Comparison of ENCODE assay signal across 9 cellular contexts in genomic region chr9:18396102-18396728, GRCh38.
DNase-seq lines count a peak whose midpoint lies in the region; ATAC-seq and TF ChIP-seq lines count a peak whose summit lies in the region.
"Had no signal": no experiment of that assay in that cellular context is flagged by ENCODE, and none has a peak within 500 bp of the region (broad histone marks: within the 10 kb centered on the region; RNA-seq: fewer than 3 reads in every experiment).

No MANE protein-coding gene starts in this region.

- ATAC-seq in GM23338, result no peak
- ATAC-seq in HG02571 (IDR thresholded peaks at IDR 0.05; ENCODE audit: unreplicated experiment), result no peak
- no peak for ATAC-seq in GM21381 (IDR thresholded peaks at IDR 0.05; ENCODE audit: unreplicated experiment)
- no peak for ATAC-seq in HG03280 (IDR thresholded peaks at IDR 0.05; ENCODE audit: unreplicated experiment)
- ATAC-seq: Panc1 had no signal

- no peaks in the 10 kb centered on the region for H3K9me3 Mint-ChIP-seq in GM23338

- no peak overlapping the region for H3K4me3 Mint-ChIP-seq in GM23338

- H3K79me2 ChIP-seq in GM23338 (replicated peaks; ENCODE audit: insufficient read depth) (no peaks in the 10 kb centered on the region), OCI-LY3 (ENCODE audit: low read length) (no peaks in the 10 kb centered on the region)

- H3K36me3 Mint-ChIP-seq in GM23338 (ENCODE audit: low read depth), result no peaks in the 10 kb centered on the region

- no peaks in the 10 kb centered on the region for H3F3A ChIP-seq in GM23338 (replicated peaks; ENCODE audit: low read depth)

- no peaks in the 10 kb centered on the region for H3K27me3 Mint-ChIP-seq in GM23338 (ENCODE audit: insufficient read depth, low read depth, poor library complexity)

- peaks cover 4% of the 10 kb centered on the region; the same call in 2 of the 3 replicates for H3K4me1 Mint-ChIP-seq in GM23338

- H3K4me1 ChIP-seq in GM23338 (ENCODE audit: insufficient read depth) (no peaks in the 10 kb centered on the region), OCI-LY3 (ENCODE audit: low read length) (no peaks in the 10 kb centered on the region)

- H3K9me2 ChIP-seq in GM23338 (ENCODE audit: insufficient read depth), result 0 out of 2 replicates have a peak, but pooled peaks cover 3% of the 10 kb centered on the region

- H3K27ac Mint-ChIP-seq in GM23338, result no peak overlapping the region

- H3K4me3 ChIP-seq in GM23338 (no peak overlapping the region), OCI-LY3 (ENCODE audit: low read length) (no peak overlapping the region), fibroblast of the aortic adventitia (ENCODE audit: low read depth, low read length) (no peak overlapping the region)

- no peak overlapping the region for H3K9ac ChIP-seq in OCI-LY3 (ENCODE audit: low read length)

- H4K20me1 ChIP-seq in GM23338 (replicated peaks; ENCODE audit: insufficient read depth) (no peaks in the 10 kb centered on the region), OCI-LY3 (ENCODE audit: insufficient read depth, low read length) (no peaks in the 10 kb centered on the region)

- H3K27me3 ChIP-seq in GM23338 (ENCODE audit: insufficient read depth) (no peaks in the 10 kb centered on the region), OCI-LY3 (ENCODE audit: low read depth, low read length) (peaks cover 18% of the 10 kb centered on the region)

- TF ChIP-seq CTCF in GM23338 (conservative IDR thresholded peaks at IDR 0.05; ENCODE audit: low read depth in 2 of 2) (peak; percentile 35 to 39; a peak in 3 of 4 replicates), OCI-LY3 (IDR thresholded peaks at IDR 0.05; ENCODE audit: low read depth, low read length) (peak; percentile 32), fibroblast of the aortic adventitia (IDR thresholded peaks at IDR 0.05; ENCODE audit: insufficient read depth, low read length) (peak; percentile 15)

- H3K27ac ChIP-seq in GM23338 (ENCODE audit: low read depth), result no peak overlapping the region
- H3K27ac ChIP-seq in OCI-LY3 (ENCODE audit: low read length), result no peak overlapping the region

- DNase-seq in ACHN, result peak; percentile 48
- peak; percentile 32 for DNase-seq in GM23338 (ENCODE audit: low spot score)
- peak; percentile 41 for DNase-seq in fibroblast of the aortic adventitia (ENCODE audit: low read depth)
- DNase-seq in NCI-H2029 treated with DMSO at 0.1 percent for 48 hours (lab: John Stamatoyannopoulos, UW), result no peak

- no peaks in the 10 kb centered on the region for H3K9me3 ChIP-seq in OCI-LY3 (ENCODE audit: insufficient read depth, low read length)

- H3K4me2 ChIP-seq in GM23338 (no peak overlapping the region), OCI-LY3 (ENCODE audit: low read length) (no peak overlapping the region)

- H3K36me3 ChIP-seq in GM23338 (ENCODE audit: insufficient read depth) (no peaks in the 10 kb centered on the region), OCI-LY3 (replicated peaks; ENCODE audit: low read depth, low read length) (no peaks in the 10 kb centered on the region)

- no peak overlapping the region for H2AFZ ChIP-seq in GM23338
- H2AFZ ChIP-seq in OCI-LY3 (ENCODE audit: low read depth, low read length), result no peak overlapping the region

- in situ Hi-C loops in ACHN (cut with HindIII; ENCODE audit: low pct_ligation_motif_present, low pct_unique_long_range_greater_than_20kb, low sequenced_read_pairs), result no loop called here

TF ChIP-seq in GM23338, 12 proteins besides CTCF, POLR2A, EP300 and RAD21 (continues in another document):
- TF ChIP-seq ZNF331 (CRISPR knock-in tag; IDR thresholded peaks at IDR 0.05; ENCODE audit: low read depth) (no peak), JUNB (IDR thresholded peaks at IDR 0.05; ENCODE audit: unreplicated experiment) (no peak), CREB1 (CRISPR knock-in tag; IDR thresholded peaks at IDR 0.05; ENCODE audit: low read depth) (no peak), STAT1 (IDR thresholded peaks at IDR 0.05; ENCODE audit: unreplicated experiment) (no peak), NANOG (IDR thresholded peaks at IDR 0.05; ENCODE audit: borderline replicate concordance) (no peak), EZH2 (IDR thresholded peaks at IDR 0.05; ENCODE audit: low read depth, unreplicated experiment) (no peak), POLR2AphosphoS5 (IDR thresholded peaks at IDR 0.05; ENCODE audit: low read depth) (no peak), EZH2phosphoT487 (IDR thresholded peaks at IDR 0.05; ENCODE audit: unreplicated experiment) (no peak)
- TF ChIP-seq, protein P1, sequence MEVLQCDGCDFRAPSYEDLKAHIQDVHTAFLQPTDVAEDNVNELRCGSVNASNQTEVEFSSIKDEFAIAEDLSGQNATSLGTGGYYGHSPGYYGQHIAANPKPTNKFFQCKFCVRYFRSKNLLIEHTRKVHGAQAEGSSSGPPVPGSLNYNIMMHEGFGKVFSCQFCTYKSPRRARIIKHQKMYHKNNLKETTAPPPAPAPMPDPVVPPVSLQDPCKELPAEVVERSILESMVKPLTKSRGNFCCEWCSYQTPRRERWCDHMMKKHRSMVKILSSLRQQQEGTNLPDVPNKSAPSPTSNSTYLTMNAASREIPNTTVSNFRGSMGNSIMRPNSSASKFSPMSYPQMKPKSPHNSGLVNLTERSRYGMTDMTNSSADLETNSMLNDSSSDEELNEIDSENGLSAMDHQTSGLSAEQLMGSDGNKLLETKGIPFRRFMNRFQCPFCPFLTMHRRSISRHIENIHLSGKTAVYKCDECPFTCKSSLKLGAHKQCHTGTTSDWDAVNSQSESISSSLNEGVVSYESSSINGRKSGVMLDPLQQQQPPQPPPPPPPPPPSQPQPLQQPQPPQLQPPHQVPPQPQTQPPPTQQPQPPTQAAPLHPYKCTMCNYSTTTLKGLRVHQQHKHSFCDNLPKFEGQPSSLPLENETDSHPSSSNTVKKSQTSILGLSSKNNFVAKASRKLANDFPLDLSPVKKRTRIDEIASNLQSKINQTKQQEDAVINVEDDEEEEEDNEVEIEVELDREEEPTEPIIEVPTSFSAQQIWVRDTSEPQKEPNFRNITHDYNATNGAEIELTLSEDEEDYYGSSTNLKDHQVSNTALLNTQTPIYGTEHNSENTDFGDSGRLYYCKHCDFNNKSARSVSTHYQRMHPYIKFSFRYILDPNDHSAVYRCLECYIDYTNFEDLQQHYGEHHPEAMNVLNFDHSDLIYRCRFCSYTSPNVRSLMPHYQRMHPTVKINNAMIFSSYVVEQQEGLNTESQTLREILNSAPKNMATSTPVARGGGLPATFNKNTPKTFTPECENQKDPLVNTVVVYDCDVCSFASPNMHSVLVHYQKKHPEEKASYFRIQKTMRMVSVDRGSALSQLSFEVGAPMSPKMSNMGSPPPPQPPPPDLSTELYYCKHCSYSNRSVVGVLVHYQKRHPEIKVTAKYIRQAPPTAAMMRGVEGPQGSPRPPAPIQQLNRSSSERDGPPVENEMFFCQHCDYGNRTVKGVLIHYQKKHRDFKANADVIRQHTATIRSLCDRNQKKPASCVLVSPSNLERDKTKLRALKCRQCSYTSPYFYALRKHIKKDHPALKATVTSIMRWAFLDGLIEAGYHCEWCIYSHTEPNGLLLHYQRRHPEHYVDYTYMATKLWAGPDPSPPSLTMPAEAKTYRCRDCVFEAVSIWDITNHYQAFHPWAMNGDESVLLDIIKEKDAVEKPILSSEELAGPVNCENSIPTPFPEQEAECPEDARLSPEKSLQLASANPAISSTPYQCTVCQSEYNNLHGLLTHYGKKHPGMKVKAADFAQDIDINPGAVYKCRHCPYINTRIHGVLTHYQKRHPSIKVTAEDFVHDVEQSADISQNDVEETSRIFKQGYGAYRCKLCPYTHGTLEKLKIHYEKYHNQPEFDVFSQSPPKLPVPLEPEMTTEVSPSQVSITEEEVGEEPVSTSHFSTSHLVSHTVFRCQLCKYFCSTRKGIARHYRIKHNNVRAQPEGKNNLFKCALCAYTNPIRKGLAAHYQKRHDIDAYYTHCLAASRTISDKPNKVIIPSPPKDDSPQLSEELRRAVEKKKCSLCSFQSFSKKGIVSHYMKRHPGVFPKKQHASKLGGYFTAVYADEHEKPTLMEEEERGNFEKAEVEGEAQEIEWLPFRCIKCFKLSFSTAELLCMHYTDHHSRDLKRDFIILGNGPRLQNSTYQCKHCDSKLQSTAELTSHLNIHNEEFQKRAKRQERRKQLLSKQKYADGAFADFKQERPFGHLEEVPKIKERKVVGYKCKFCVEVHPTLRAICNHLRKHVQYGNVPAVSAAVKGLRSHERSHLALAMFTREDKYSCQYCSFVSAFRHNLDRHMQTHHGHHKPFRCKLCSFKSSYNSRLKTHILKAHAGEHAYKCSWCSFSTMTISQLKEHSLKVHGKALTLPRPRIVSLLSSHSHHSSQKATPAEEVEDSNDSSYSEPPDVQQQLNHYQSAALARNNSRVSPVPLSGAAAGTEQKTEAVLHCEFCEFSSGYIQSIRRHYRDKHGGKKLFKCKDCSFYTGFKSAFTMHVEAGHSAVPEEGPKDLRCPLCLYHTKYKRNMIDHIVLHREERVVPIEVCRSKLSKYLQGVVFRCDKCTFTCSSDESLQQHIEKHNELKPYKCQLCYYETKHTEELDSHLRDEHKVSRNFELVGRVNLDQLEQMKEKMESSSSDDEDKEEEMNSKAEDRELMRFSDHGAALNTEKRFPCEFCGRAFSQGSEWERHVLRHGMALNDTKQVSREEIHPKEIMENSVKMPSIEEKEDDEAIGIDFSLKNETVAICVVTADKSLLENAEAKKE (CRISPR knock-in tag; IDR thresholded peaks at IDR 0.05), result no peak
- TF ChIP-seq, protein P2, sequence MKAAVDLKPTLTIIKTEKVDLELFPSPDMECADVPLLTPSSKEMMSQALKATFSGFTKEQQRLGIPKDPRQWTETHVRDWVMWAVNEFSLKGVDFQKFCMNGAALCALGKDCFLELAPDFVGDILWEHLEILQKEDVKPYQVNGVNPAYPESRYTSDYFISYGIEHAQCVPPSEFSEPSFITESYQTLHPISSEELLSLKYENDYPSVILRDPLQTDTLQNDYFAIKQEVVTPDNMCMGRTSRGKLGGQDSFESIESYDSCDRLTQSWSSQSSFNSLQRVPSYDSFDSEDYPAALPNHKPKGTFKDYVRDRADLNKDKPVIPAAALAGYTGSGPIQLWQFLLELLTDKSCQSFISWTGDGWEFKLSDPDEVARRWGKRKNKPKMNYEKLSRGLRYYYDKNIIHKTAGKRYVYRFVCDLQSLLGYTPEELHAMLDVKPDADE (IDR thresholded peaks at IDR 0.05), result no peak
